In genomic region chr20:24918579-24919566, GRCh38 we compare ENCODE assay signal across 11 cellular contexts. TPM values are rescaled to one million over a fixed set of nuclear protein-coding genes. Genes with fewer than 3 reads are reported as not detected.
DNase-seq lines count a peak whose midpoint lies in the region; ATAC-seq, FAIRE-seq and TF ChIP-seq lines count a peak whose summit lies in the region.
"Had no signal": no experiment of that assay in that cellular context is flagged by ENCODE, and none has a peak within 500 bp of the region (broad histone marks: within the 10 kb centered on the region; RNA-seq: fewer than 3 reads in every experiment).

No MANE protein-coding gene starts in this region.

- H3K27ac ChIP-seq in small intestine (ENCODE audit: low read depth in 1 of 2, low read length in 1 of 2) = no peak overlapping the region
- no peak overlapping the region for H3K27ac ChIP-seq in foreskin keratinocyte
- H3K27ac ChIP-seq: HL-60 had no signal

- H3K4me3 ChIP-seq in H7 (ENCODE audit: insufficient read depth, low read depth, low read length) (no peak overlapping the region), small intestine (ENCODE audit: low read depth in 1 of 2, low read length in 2 of 2) (no peak overlapping the region)

- peak overlapping the region; percentile 40 for H3K4me3 Mint-ChIP-seq in central memory CD8-positive, alpha-beta T cell

- H3K36me3 ChIP-seq in H7 (replicated peaks; ENCODE audit: control insufficient read depth, insufficient read depth, low read length) (no peaks in the 10 kb centered on the region), small intestine (ENCODE audit: control insufficient read depth in 2 of 2, insufficient read depth in 2 of 2, low read length in 2 of 2) (no peaks in the 10 kb centered on the region)

- WGBS in small intestine, 3 donors = 47 to 57% (median 55%) methylated on average over 17 of the region's 17 CpGs

- TF ChIP-seq CTCF in omental fat pad (IDR thresholded peaks at IDR 0.05) (no peak), foreskin keratinocyte (conservative IDR thresholded peaks at IDR 0.05) (no peak)

- no peaks in the 10 kb centered on the region for H3K4me1 Mint-ChIP-seq in central memory CD8-positive, alpha-beta T cell

- no peak for ATAC-seq in central memory CD8-positive, alpha-beta T cell (replicated peaks; ENCODE audit: extremely low read depth, poor library complexity, severe bottlenecking)
- ATAC-seq in omental fat pad (ENCODE audit: low FRiP score) (peak; percentile 44), foreskin keratinocyte (no peak), GM19463 (IDR thresholded peaks at IDR 0.05; ENCODE audit: unreplicated experiment) (no peak)

- H3K9me3 Mint-ChIP-seq in central memory CD8-positive, alpha-beta T cell = no peaks in the 10 kb centered on the region

- H3K27me3 ChIP-seq in H7 (ENCODE audit: control insufficient read depth, insufficient read depth, low read length) (no peaks in the 10 kb centered on the region; the same call in 1 of the 2 replicates), small intestine (ENCODE audit: control insufficient read depth in 2 of 2, insufficient read depth in 2 of 2, low read length in 2 of 2) (peaks cover 0 to 2% of the 10 kb centered on the region in 2 donors), foreskin keratinocyte (no peaks in the 10 kb centered on the region)

- H3K4me1 ChIP-seq in small intestine (ENCODE audit: control insufficient read depth in 2 of 2, insufficient read depth in 1 of 2, low read depth in 1 of 2, low read length in 1 of 2) (no peaks in the 10 kb centered on the region), foreskin keratinocyte (no peaks in the 10 kb centered on the region)

- no peaks in the 10 kb centered on the region for H3K9me3 ChIP-seq in small intestine (ENCODE audit: control insufficient read depth, low read depth)

- DNase-seq in Ammon's horn (ENCODE audit: low spot score) (peak; percentile 35), H7 (peak; percentile 39), omental fat pad (ENCODE audit: low spot score) (no peak), small intestine (no peak), foreskin keratinocyte (no peak), islet precursor cell (no peak)
- DNase-seq in central memory CD8-positive, alpha-beta T cell (ENCODE audit: low spot score in 2 of 2) = no peak

- H3K27ac Mint-ChIP-seq in central memory CD8-positive, alpha-beta T cell (ENCODE audit: low read depth) = peak overlapping the region; percentile 59
- H3K27ac Mint-ChIP-seq: activated naive CD4-positive, alpha-beta T cell treated with anti-CD3 and anti-CD28 coated beads, Interleukin-2, amount 50 U/mL, for 72 hours had no signal

- H3K27me3 Mint-ChIP-seq in central memory CD8-positive, alpha-beta T cell = peaks cover 9% of the 10 kb centered on the region

- no peak for FAIRE-seq in small intestine (lab: Jason Lieb, UNC)
- FAIRE-seq: colon had no signal

- no peaks in the 10 kb centered on the region for H3K36me3 Mint-ChIP-seq in central memory CD8-positive, alpha-beta T cell (ENCODE audit: insufficient read depth)

RNA-seq across cellular contexts. Expression of gene CST7, which starts 30.2 kb away (rescaled TPM):
- total RNA-seq in H7 (2014; rRNA removed; shearing (Covaris generic)) = not detected in 2 replicates
- total RNA-seq in omental fat pad = 10 to 100 TPM in 2 of 4 donors, 1 to 10 TPM in 2; 6.4 to 20.5 (median 12.2) TPM
- polyA plus RNA-seq in small intestine = 1 to 10 TPM; 2.5 to 4.9 (median 3.1) TPM
- not detected in 2 replicates for total RNA-seq in foreskin keratinocyte
- not detected in 2 replicates for polyA plus RNA-seq in foreskin keratinocyte

Comparison
In these comparisons a context has a peak if more than half of its experiments do, and no peak if none do; other contexts are left out.
1. DNase-seq: peak in Ammon's horn (single experiment) and H7 (single experiment); none in central memory CD8-positive, alpha-beta T cell (0 of 2), omental fat pad (single experiment), small intestine (single experiment), foreskin keratinocyte (0 of 2) and islet precursor cell (single experiment).